Comparison of ENCODE assay signal across 20 cellular contexts in genomic region chr12:131757111-131757510, GRCh38.
"Had no signal": no experiment of that assay in that cellular context is flagged by ENCODE, and none has a peak within 500 bp of the region (broad histone marks: within the 10 kb centered on the region; RNA-seq: fewer than 3 reads in every experiment).

No MANE protein-coding gene starts in this region.

- H3K4me3 ChIP-seq: colonic mucosa, heart right ventricle, right atrium auricular region, sigmoid colon, skin epidermis, stomach, thoracic aorta, transverse colon had no signal

- H3K4me1 ChIP-seq: colonic mucosa, right atrium auricular region, sigmoid colon, stomach, transverse colon had no signal

- H3K27me3 ChIP-seq: colonic mucosa, heart right ventricle, neutrophil, right atrium auricular region, sigmoid colon, stomach, transverse colon had no signal

- H3K27ac ChIP-seq: colonic mucosa, neutrophil, right atrium auricular region, sigmoid colon, stomach, thoracic aorta, transverse colon had no signal

- DNase-seq: colonic mucosa; dermis blood vessel endothelial cell; effector CD4-positive, alpha-beta T cell; heart right ventricle; hypothalamus; kidney glomerular epithelial cell; mammary epithelial cell; naive thymus-derived CD4-positive, alpha-beta T cell; sigmoid colon; stimulated activated CD4-positive, alpha-beta T cell treated with anti-CD3 and anti-CD28 coated beads, Interleukin-2, amount 100 ng/mL, for 24 hours; stimulated activated CD4-positive, alpha-beta T cell treated with anti-CD3 and anti-CD28 coated beads, Interleukin-4, amount 100 ng/mL, for 4 hours; stimulated activated naive CD4-positive, alpha-beta T cell; stomach; substantia nigra; transverse colon had no signal

- H3K9me3 ChIP-seq: colonic mucosa, heart right ventricle, neutrophil, right atrium auricular region, sigmoid colon, stomach, thoracic aorta, transverse colon had no signal

- ATAC-seq: esophagus mucosa; naive thymus-derived CD4-positive, alpha-beta T cell had no signal
